ENCODE assay signal across 1 cellular context in the genomic region with DNA sequence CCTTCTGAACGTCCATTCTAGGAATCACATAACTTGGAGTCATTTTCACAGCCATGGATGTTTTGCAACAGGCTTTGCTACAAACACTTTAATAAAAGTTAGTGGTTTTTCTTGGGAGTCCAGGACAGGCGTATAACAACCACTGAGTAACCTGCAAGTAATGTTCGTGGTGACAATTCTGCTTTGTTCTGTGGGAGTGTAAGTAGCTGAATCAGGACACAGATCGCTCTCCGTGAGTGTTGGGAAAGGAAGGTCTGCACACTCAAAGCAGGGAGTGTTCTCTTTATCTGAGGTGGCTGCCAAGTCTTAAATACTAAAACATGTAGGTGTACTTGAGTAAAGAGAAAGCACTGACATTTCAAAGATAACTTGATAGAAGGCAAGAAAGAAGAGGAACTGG.
TF ChIP-seq lines count a peak whose summit lies in the region.

No MANE protein-coding gene starts in this region.

TF ChIP-seq in HCT116, 20 proteins besides CTCF, POLR2A, EP300 and RAD21:
- no peak for TF ChIP-seq SRF (IDR thresholded peaks at IDR 0.05; ENCODE audit: low read depth)
- TF ChIP-seq ZNF274 (IDR thresholded peaks at IDR 0.05; ENCODE audit: low read depth, low read length) = no peak
- TF ChIP-seq FOSL1 (IDR thresholded peaks at IDR 0.05; ENCODE audit: low read depth) = no peak
- TF ChIP-seq ELF1 (IDR thresholded peaks at IDR 0.05; ENCODE audit: borderline replicate concordance, low read depth) = no peak
- TF ChIP-seq ZFX (IDR thresholded peaks at IDR 0.05) = no peak
- TF ChIP-seq EGR1 (IDR thresholded peaks at IDR 0.05; ENCODE audit: low read depth) = no peak
- no peak for TF ChIP-seq YY1 (IDR thresholded peaks at IDR 0.05; ENCODE audit: extremely low read depth, insufficient replicate concordance, low read depth, low read length)
- TF ChIP-seq, protein P1, sequence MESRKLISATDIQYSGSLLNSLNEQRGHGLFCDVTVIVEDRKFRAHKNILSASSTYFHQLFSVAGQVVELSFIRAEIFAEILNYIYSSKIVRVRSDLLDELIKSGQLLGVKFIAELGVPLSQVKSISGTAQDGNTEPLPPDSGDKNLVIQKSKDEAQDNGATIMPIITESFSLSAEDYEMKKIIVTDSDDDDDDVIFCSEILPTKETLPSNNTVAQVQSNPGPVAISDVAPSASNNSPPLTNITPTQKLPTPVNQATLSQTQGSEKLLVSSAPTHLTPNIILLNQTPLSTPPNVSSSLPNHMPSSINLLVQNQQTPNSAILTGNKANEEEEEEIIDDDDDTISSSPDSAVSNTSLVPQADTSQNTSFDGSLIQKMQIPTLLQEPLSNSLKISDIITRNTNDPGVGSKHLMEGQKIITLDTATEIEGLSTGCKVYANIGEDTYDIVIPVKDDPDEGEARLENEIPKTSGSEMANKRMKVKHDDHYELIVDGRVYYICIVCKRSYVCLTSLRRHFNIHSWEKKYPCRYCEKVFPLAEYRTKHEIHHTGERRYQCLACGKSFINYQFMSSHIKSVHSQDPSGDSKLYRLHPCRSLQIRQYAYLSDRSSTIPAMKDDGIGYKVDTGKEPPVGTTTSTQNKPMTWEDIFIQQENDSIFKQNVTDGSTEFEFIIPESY (IDR thresholded peaks at IDR 0.05; ENCODE audit: extremely low read depth, insufficient replicate concordance, low read length) = no peak
- TF ChIP-seq CBX3 (IDR thresholded peaks at IDR 0.05; ENCODE audit: low read depth) = no peak
- no peak for TF ChIP-seq EZH2 (IDR thresholded peaks at IDR 0.05)
- TF ChIP-seq, protein P2, sequence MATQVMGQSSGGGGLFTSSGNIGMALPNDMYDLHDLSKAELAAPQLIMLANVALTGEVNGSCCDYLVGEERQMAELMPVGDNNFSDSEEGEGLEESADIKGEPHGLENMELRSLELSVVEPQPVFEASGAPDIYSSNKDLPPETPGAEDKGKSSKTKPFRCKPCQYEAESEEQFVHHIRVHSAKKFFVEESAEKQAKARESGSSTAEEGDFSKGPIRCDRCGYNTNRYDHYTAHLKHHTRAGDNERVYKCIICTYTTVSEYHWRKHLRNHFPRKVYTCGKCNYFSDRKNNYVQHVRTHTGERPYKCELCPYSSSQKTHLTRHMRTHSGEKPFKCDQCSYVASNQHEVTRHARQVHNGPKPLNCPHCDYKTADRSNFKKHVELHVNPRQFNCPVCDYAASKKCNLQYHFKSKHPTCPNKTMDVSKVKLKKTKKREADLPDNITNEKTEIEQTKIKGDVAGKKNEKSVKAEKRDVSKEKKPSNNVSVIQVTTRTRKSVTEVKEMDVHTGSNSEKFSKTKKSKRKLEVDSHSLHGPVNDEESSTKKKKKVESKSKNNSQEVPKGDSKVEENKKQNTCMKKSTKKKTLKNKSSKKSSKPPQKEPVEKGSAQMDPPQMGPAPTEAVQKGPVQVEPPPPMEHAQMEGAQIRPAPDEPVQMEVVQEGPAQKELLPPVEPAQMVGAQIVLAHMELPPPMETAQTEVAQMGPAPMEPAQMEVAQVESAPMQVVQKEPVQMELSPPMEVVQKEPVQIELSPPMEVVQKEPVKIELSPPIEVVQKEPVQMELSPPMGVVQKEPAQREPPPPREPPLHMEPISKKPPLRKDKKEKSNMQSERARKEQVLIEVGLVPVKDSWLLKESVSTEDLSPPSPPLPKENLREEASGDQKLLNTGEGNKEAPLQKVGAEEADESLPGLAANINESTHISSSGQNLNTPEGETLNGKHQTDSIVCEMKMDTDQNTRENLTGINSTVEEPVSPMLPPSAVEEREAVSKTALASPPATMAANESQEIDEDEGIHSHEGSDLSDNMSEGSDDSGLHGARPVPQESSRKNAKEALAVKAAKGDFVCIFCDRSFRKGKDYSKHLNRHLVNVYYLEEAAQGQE (IDR thresholded peaks at IDR 0.05; ENCODE audit: low read depth) = no peak
- no peak for TF ChIP-seq EZH2phosphoT487 (IDR thresholded peaks at IDR 0.05; ENCODE audit: borderline replicate concordance)
- TF ChIP-seq CEBPB (IDR thresholded peaks at IDR 0.05; ENCODE audit: low read depth) = no peak
- no peak for TF ChIP-seq SIN3A (IDR thresholded peaks at IDR 0.05; ENCODE audit: low read depth)
